Comparison of ENCODE assay signal across 36 cellular contexts in the genomic region with DNA sequence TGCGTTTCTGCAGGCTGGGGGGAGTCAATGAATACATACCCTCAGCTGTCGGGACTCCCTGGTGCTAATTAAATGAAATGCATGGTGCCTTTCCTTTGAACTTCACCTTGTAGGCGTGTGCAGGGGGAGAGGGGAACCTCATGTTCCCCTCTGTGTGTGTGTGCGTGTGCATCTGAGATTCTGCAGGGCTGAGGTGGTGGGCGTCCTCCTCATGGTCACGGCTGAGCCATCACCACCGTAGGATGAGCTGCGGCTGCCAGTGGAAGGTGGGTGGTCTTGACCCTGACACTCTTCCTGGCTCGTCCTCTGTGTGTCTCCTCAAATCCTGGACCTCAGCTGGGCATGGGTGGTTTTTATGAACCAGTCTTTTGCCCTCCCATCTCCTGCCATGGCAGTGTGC.
"Had no signal": no experiment of that assay in that cellular context is flagged by ENCODE, and none has a peak within 500 bp of the region (broad histone marks: within the 10 kb centered on the region; RNA-seq: fewer than 3 reads in every experiment).

No MANE protein-coding gene starts in this region.

- H3K27ac Mint-ChIP-seq: activated B cell treated with CpG ODN at 0.5 μM for 24 hours; activated CD4-positive, alpha-beta memory T cell treated with anti-CD3 and anti-CD28 coated beads for 36 hours; activated CD4-positive, alpha-beta T cell treated with anti-CD3 and anti-CD28 coated beads, Interleukin-2, amount 10 ng/mL, durations not matched to agents 24 days and 14 days; activated CD8-positive, alpha-beta T cell treated with anti-CD3 and anti-CD28 coated beads for 36 hours; activated naive CD4-positive, alpha-beta T cell treated with anti-CD3 and anti-CD28 coated beads for 36 hours; activated naive CD4-positive, alpha-beta T cell treated with anti-CD3 and anti-CD28 coated beads, Interleukin-2, amount 50 U/mL, for 72 hours; activated naive CD8-positive, alpha-beta T cell treated with anti-CD3 and anti-CD28 coated beads for 36 hours; activated T-cell treated with anti-CD3 and anti-CD28 coated beads, Interleukin-2, amount 50 U/mL, for 72 hours; activated T-helper 1 cell treated with anti-CD3 and anti-CD28 coated beads, Interleukin-12 subunit alpha, Interleukin-12 subunit beta, Interleukin-2, Interleukin-4 antibody, amounts not matched to agents 30 ng/mL and 10 ng/mL and 1 ng/mL, durations not matched to agents 14 hours and 24 hours and 36 hours; activated T-helper 17 cell treated with anti-CD3 and anti-CD28 coated beads, Interleukin-2, amount 50 U/mL, for 72 hours; T-helper 1 cell treated with Interleukin-12 subunit alpha and Interleukin-12 subunit beta and Interleukin-4 antibody, amounts not matched to agents 30 μg/mL and 1 μg/mL, for 36 hours; T-helper 2 cell treated with Interferon-gamma antibody and Interleukin-4, amounts not matched to agents 5 μg/mL and 100 μg/mL, for 36 hours had no signal

- DNase-seq: activated B cell treated with CpG ODN at 0.5 μM for 24 hours; activated CD4-positive, alpha-beta memory T cell treated with anti-CD3 and anti-CD28 coated beads for 36 hours; activated CD4-positive, alpha-beta T cell treated with anti-CD3 and anti-CD28 coated beads for 4 hours; activated CD4-positive, alpha-beta T cell treated with anti-CD3 and anti-CD28 coated beads, Interleukin-2, amount 10 ng/mL, durations not matched to agents 24 days and 14 days; activated CD4-positive, alpha-beta T cell treated with anti-CD3 and anti-CD28 coated beads, Interleukin-2, amount 50 U/mL, for 1 hour; activated CD4-positive, alpha-beta T cell treated with anti-CD3 and anti-CD28 coated beads, Interleukin-2, amount 50 U/mL, for 4 hours; activated CD4-positive, CD25-positive, alpha-beta regulatory T cell treated with anti-CD3 and anti-CD28 coated beads, Interleukin-2, amount 50 U/mL, for 72 hours; activated CD8-positive, alpha-beta memory T cell treated with anti-CD3 and anti-CD28 coated beads, Interleukin-2, amount 50 U/mL, for 4 hours; activated CD8-positive, alpha-beta T cell treated with anti-CD3 and anti-CD28 coated beads for 36 hours; activated effector memory CD4-positive, alpha-beta T cell treated with anti-CD3 and anti-CD28 coated beads, Interleukin-2, amount 50 U/mL, for 16 hours; activated gamma-delta T cell treated with Interleukin-2 at 50 U/mL for 16 hours; activated naive CD4-positive, alpha-beta T cell; activated naive CD4-positive, alpha-beta T cell treated with anti-CD3 and anti-CD28 coated beads for 36 hours; activated naive CD4-positive, alpha-beta T cell treated with anti-CD3 and anti-CD28 coated beads, Interleukin-2, amount 50 U/mL, for 16 hours; activated naive CD8-positive, alpha-beta T cell treated with anti-CD3 and anti-CD28 coated beads for 36 hours; activated T-cell treated with anti-CD3 and anti-CD28 coated beads for 4 hours; activated T-cell treated with anti-CD3 and anti-CD28 coated beads, Interleukin-2, amount 50 U/mL, for 1 hour; activated T-cell treated with anti-CD3 and anti-CD28 coated beads, Interleukin-2, amount 50 U/mL, for 4 hours; activated T-cell treated with anti-CD3 and anti-CD28 coated beads, Interleukin-2, amount 50 U/mL, for 72 hours; amygdala; anterior cingulate cortex; central memory CD4-positive, alpha-beta T cell; T-helper 1 cell; T-helper 2 cell; T-helper 9 cell had no signal

- H3K9me3 Mint-ChIP-seq: activated B cell treated with CpG ODN at 0.5 μM for 24 hours; activated CD4-positive, alpha-beta memory T cell treated with anti-CD3 and anti-CD28 coated beads for 36 hours; activated CD4-positive, alpha-beta T cell treated with anti-CD3 and anti-CD28 coated beads, Interleukin-2, amount 10 ng/mL, durations not matched to agents 24 days and 14 days; activated CD8-positive, alpha-beta T cell treated with anti-CD3 and anti-CD28 coated beads for 36 hours; activated naive CD4-positive, alpha-beta T cell treated with anti-CD3 and anti-CD28 coated beads for 36 hours; activated naive CD4-positive, alpha-beta T cell treated with anti-CD3 and anti-CD28 coated beads, Interleukin-2, amount 50 U/mL, for 72 hours; activated naive CD8-positive, alpha-beta T cell treated with anti-CD3 and anti-CD28 coated beads for 36 hours; activated T-cell treated with anti-CD3 and anti-CD28 coated beads, Interleukin-2, amount 50 U/mL, for 4 hours; activated T-cell treated with anti-CD3 and anti-CD28 coated beads, Interleukin-2, amount 50 U/mL, for 72 hours; activated T-helper 1 cell treated with anti-CD3 and anti-CD28 coated beads, Interleukin-12 subunit alpha, Interleukin-12 subunit beta, Interleukin-2, Interleukin-4 antibody, amounts not matched to agents 30 ng/mL and 10 ng/mL and 1 ng/mL, durations not matched to agents 14 hours and 24 hours and 36 hours; activated T-helper 17 cell treated with anti-CD3 and anti-CD28 coated beads, Interleukin-2, amount 50 U/mL, for 72 hours; brain; T-helper 1 cell treated with Interleukin-12 subunit alpha and Interleukin-12 subunit beta and Interleukin-4 antibody, amounts not matched to agents 30 μg/mL and 1 μg/mL, for 36 hours; T-helper 2 cell treated with Interferon-gamma antibody and Interleukin-4, amounts not matched to agents 5 μg/mL and 100 μg/mL, for 36 hours had no signal

- FAIRE-seq: bronchial epithelial cell, TTC549 had no signal

- H3K27me3 ChIP-seq: ascending aorta, cardiac muscle cell had no signal

- H3K27ac ChIP-seq: ascending aorta, cardiac muscle cell, VCaP had no signal

- H3K36me3 ChIP-seq: ascending aorta, cardiac muscle cell had no signal

- ATAC-seq: activated CD8-positive, alpha-beta T cell treated with anti-CD3 and anti-CD28 coated beads for 36 hours; activated naive CD4-positive, alpha-beta T cell treated with anti-CD3 and anti-CD28 coated beads, Interleukin-2, amount 50 U/mL, for 72 hours; activated T-cell treated with anti-CD3 and anti-CD28 coated beads, Interleukin-2, amount 50 U/mL, for 4 hours; activated T-cell treated with anti-CD3 and anti-CD28 coated beads, Interleukin-2, amount 50 U/mL, for 72 hours; activated T-helper 17 cell treated with anti-CD3 and anti-CD28 coated beads, Interleukin-2, amount 50 U/mL, for 72 hours had no signal

- H3K4me3 ChIP-seq: ascending aorta, cardiac muscle cell had no signal

- H3K4me3 Mint-ChIP-seq: activated B cell treated with CpG ODN at 0.5 μM for 24 hours; activated CD4-positive, alpha-beta memory T cell treated with anti-CD3 and anti-CD28 coated beads for 36 hours; activated CD4-positive, alpha-beta T cell treated with anti-CD3 and anti-CD28 coated beads, Interleukin-2, amount 10 ng/mL, durations not matched to agents 24 days and 14 days; activated CD8-positive, alpha-beta T cell treated with anti-CD3 and anti-CD28 coated beads for 36 hours; activated naive CD4-positive, alpha-beta T cell treated with anti-CD3 and anti-CD28 coated beads for 36 hours; activated naive CD8-positive, alpha-beta T cell treated with anti-CD3 and anti-CD28 coated beads for 36 hours; activated T-cell treated with anti-CD3 and anti-CD28 coated beads, Interleukin-2, amount 50 U/mL, for 4 hours; activated T-cell treated with anti-CD3 and anti-CD28 coated beads, Interleukin-2, amount 50 U/mL, for 72 hours; activated T-helper 1 cell treated with anti-CD3 and anti-CD28 coated beads, Interleukin-12 subunit alpha, Interleukin-12 subunit beta, Interleukin-2, Interleukin-4 antibody, amounts not matched to agents 30 ng/mL and 10 ng/mL and 1 ng/mL, durations not matched to agents 14 hours and 24 hours and 36 hours; activated T-helper 17 cell treated with anti-CD3 and anti-CD28 coated beads, Interleukin-2, amount 50 U/mL, for 72 hours; brain; T-helper 1 cell treated with Interleukin-12 subunit alpha and Interleukin-12 subunit beta and Interleukin-4 antibody, amounts not matched to agents 30 μg/mL and 1 μg/mL, for 36 hours; T-helper 2 cell treated with Interferon-gamma antibody and Interleukin-4, amounts not matched to agents 5 μg/mL and 100 μg/mL, for 36 hours had no signal

- H3K9me3 ChIP-seq: ascending aorta had no signal

- H3K27me3 Mint-ChIP-seq: activated CD4-positive, alpha-beta memory T cell treated with anti-CD3 and anti-CD28 coated beads for 36 hours; activated CD4-positive, alpha-beta T cell treated with anti-CD3 and anti-CD28 coated beads, Interleukin-2, amount 10 ng/mL, durations not matched to agents 24 days and 14 days; activated CD8-positive, alpha-beta T cell treated with anti-CD3 and anti-CD28 coated beads for 36 hours; activated naive CD8-positive, alpha-beta T cell treated with anti-CD3 and anti-CD28 coated beads for 36 hours; brain had no signal

- H3K4me1 Mint-ChIP-seq: activated B cell treated with CpG ODN at 0.5 μM for 24 hours; activated CD4-positive, alpha-beta T cell treated with anti-CD3 and anti-CD28 coated beads, Interleukin-2, amount 10 ng/mL, durations not matched to agents 24 days and 14 days; activated naive CD8-positive, alpha-beta T cell treated with anti-CD3 and anti-CD28 coated beads for 36 hours; activated T-helper 17 cell treated with anti-CD3 and anti-CD28 coated beads, Interleukin-2, amount 50 U/mL, for 72 hours had no signal

- H3K36me3 Mint-ChIP-seq: activated CD4-positive, alpha-beta memory T cell treated with anti-CD3 and anti-CD28 coated beads for 36 hours; activated naive CD4-positive, alpha-beta T cell treated with anti-CD3 and anti-CD28 coated beads, Interleukin-2, amount 50 U/mL, for 72 hours; activated naive CD8-positive, alpha-beta T cell treated with anti-CD3 and anti-CD28 coated beads for 36 hours; brain had no signal
